2 cellular contexts compared by ENCODE assay signal in the genomic region with DNA sequence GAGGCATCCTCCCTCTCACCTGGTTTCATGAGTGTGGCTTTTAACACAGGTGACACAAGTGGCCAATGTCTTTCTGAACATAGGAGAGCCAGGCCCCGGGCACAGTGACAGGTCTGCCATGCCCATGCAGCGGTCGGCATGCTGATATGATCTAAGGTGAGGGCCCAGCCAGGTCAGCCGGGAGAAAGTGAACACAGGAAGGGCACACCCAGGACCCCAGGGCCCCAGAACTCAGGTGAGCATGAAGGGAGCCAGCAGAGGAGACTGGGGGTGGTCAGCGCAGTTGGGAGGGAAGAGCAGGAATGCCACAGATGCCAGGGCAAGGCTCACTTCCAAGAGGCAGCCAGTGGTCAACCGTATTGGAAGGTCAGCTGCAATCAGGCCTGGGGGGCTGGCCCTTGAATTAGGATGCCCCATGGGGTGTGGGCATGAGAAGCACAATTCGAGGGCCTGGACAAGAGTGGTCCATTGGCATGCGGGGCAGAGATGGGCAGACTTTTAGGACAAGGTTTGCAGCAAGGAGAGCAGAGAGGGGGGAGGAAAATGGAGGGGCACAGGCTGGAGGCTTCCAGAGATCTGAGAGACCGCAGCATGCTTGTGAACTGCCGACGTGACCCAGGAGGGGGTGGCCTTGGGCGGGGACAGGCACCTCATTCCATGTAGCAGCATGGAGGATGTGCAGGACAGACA.
TF ChIP-seq lines count a peak whose summit lies in the region.

No MANE protein-coding gene starts in this region.

TF ChIP-seq in SK-N-SH, 30 proteins besides CTCF, POLR2A, EP300 and RAD21 (continued from another document):
- TF ChIP-seq USF1 (IDR thresholded peaks at IDR 0.05; ENCODE audit: borderline replicate concordance, low read depth) (no peak), FOSL2 (IDR thresholded peaks at IDR 0.05; ENCODE audit: borderline replicate concordance, low read depth) (no peak), SMC3 (IDR thresholded peaks at IDR 0.05; ENCODE audit: low read depth, low read length) (no peak), RXRA (IDR thresholded peaks at IDR 0.05; ENCODE audit: borderline replicate concordance, low read depth) (no peak), CHD2 (IDR thresholded peaks at IDR 0.05; ENCODE audit: low read length, partially characterized antibody) (no peak), JUND (IDR thresholded peaks at IDR 0.05) (no peak), TAF1 (IDR thresholded peaks at IDR 0.05; ENCODE audit: borderline replicate concordance, low read depth, low read length) (no peak), REST (IDR thresholded peaks at IDR 0.05; ENCODE audit: low read depth, low read length) (no peak), NFIC (IDR thresholded peaks at IDR 0.05; ENCODE audit: borderline replicate concordance) (no peak), TEAD4 (IDR thresholded peaks at IDR 0.05; ENCODE audit: borderline replicate concordance, insufficient read depth) (no peak), USF2 (IDR thresholded peaks at IDR 0.05; ENCODE audit: borderline replicate concordance, low read depth, low read length) (no peak), TCF12 (IDR thresholded peaks at IDR 0.05) (no peak)

TF ChIP-seq in SK-N-SH treated with all-trans-retinoic acid at 6 μM for 48 hours, 23 proteins besides CTCF, POLR2A, EP300 and RAD21 (continued from another document):
- TF ChIP-seq CSRNP3 (CRISPR knock-in tag; IDR thresholded peaks at IDR 0.05) (no peak), ZNF565 (CRISPR knock-in tag; conservative IDR thresholded peaks at IDR 0.05; ENCODE audit: low read depth) (no peak), OSR1 (CRISPR knock-in tag; IDR thresholded peaks at IDR 0.05) (no peak), PATZ1 (CRISPR knock-in tag; IDR thresholded peaks at IDR 0.05; ENCODE audit: borderline replicate concordance) (no peak)
